8 cellular contexts compared by ENCODE assay signal in the genomic region with DNA sequence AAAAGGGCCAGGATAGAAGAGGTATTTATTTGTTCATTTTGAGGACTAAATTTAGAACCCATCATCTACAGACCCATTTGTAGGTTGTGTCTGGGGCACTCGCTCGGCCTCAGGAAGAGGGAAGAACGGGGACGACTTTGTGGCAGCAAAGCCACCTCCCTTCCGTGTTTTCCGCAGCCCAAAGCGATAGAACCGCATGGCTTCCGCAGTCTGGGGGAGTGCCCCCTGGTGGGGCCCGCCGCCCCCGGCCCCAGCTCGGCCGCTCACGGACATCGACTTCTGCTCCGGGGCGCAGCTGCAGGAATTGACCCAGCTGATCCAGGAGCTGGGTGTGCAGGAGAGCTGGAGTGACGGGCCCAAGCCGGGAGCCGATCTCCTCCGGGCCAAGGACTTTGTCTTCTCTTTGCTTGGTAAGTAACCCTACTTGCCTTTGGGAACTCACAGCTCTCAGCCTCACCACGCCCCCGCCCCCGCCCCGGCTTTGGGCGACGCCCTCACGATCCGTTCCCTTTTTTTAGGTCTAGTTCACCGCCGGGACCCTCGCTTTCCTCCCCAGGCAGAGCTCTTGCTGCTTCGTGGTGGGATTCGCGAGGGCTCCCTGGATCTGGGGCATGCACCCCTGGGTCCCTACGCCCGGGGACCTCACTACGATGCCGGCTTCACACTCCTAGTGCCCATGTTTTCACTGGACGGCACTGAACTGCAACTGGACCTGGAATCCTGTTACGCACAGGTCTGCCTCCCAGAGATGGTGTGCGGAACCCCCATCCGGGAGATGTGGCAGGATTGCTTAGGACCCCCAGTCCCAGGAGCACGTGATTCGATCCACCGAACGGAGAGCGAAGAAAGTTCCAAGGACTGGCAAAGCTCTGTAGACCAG. TPM values are rescaled to one million over a fixed set of nuclear protein-coding genes. Genes with fewer than 3 reads are reported as not detected.
DNase-seq lines count a peak whose midpoint lies in the region; ATAC-seq and TF ChIP-seq lines count a peak whose summit lies in the region.

No MANE protein-coding gene starts in this region.

- H3K4me1 Mint-ChIP-seq in stimulated activated naive CD8-positive, alpha-beta T cell treated with anti-CD3 and anti-CD28 coated beads, Interleukin-15, Interleukin-2, amounts not matched to agents 100 ng/mL and 50 ng/mL, for 24 hours (ENCODE audit: low read depth), result peaks cover 49% of the 10 kb centered on the region

- H3K4me3 Mint-ChIP-seq in stimulated activated naive CD8-positive, alpha-beta T cell treated with anti-CD3 and anti-CD28 coated beads, Interleukin-15, Interleukin-2, amounts not matched to agents 100 ng/mL and 50 ng/mL, for 24 hours, result peak overlapping the region; percentile 92

- H3K27ac Mint-ChIP-seq in stimulated activated naive CD8-positive, alpha-beta T cell treated with anti-CD3 and anti-CD28 coated beads, Interleukin-15, Interleukin-2, amounts not matched to agents 100 ng/mL and 50 ng/mL, for 24 hours, result peak overlapping the region; percentile 95

- H3K9me3 ChIP-seq in mesodermal cell (ENCODE audit: control insufficient read depth, low read length), result no peaks in the 10 kb centered on the region

- H3K27me3 Mint-ChIP-seq in stimulated activated naive CD8-positive, alpha-beta T cell treated with anti-CD3 and anti-CD28 coated beads, Interleukin-15, Interleukin-2, amounts not matched to agents 100 ng/mL and 50 ng/mL, for 24 hours, result peaks cover 17% of the 10 kb centered on the region

- peak; percentile 78 for DNase-seq in CD1c-positive myeloid dendritic cell (ENCODE audit: extremely low spot score)
- no peak for DNase-seq in LNCaP clone FGC (ENCODE audit: low read depth)
- peak; percentile 23 for DNase-seq in activated CD4-positive, CD25-positive, alpha-beta regulatory T cell treated with anti-CD3 and anti-CD28 coated beads, Interleukin-2, amount 50 U/mL, for 16 hours (ENCODE audit: low read depth, low spot score)
- peak; percentile 51 for DNase-seq in dermis blood vessel endothelial cell
- DNase-seq in NCI-H2227 (lab: John Stamatoyannopoulos, UW; ENCODE audit: unreplicated experiment), result no peak

- 8% methylated on average over 45 to 49 of the region's 49 CpGs for WGBS in mesodermal cell (ENCODE audit: insufficient coverage in 2 of 2), 2 experiments

- peak overlapping the region; percentile 60 for H3K4me3 ChIP-seq in LNCaP clone FGC (ENCODE audit: low read depth, low read length)
- H3K4me3 ChIP-seq in mesodermal cell (ENCODE audit: extremely low read depth, insufficient read depth, low read length, poor library complexity, severe bottlenecking), result peak overlapping the region; percentile 52

- no peaks in the 10 kb centered on the region for H3K9me3 Mint-ChIP-seq in stimulated activated naive CD8-positive, alpha-beta T cell treated with anti-CD3 and anti-CD28 coated beads, Interleukin-15, Interleukin-2, amounts not matched to agents 100 ng/mL and 50 ng/mL, for 24 hours

- TF ChIP-seq CTCF in LNCaP clone FGC (IDR thresholded peaks at IDR 0.05; ENCODE audit: control insufficient read depth, extremely low read depth, insufficient read depth), result no peak

- H3K36me3 Mint-ChIP-seq in stimulated activated naive CD8-positive, alpha-beta T cell treated with anti-CD3 and anti-CD28 coated beads, Interleukin-15, Interleukin-2, amounts not matched to agents 100 ng/mL and 50 ng/mL, for 24 hours (ENCODE audit: low read depth), result peaks cover 4% of the 10 kb centered on the region

- ATAC-seq in GM21381 (IDR thresholded peaks at IDR 0.05; ENCODE audit: unreplicated experiment), result peak; percentile 21

- peaks cover 10% of the 10 kb centered on the region for H3K4me1 ChIP-seq in mesodermal cell (ENCODE audit: control insufficient read depth, insufficient read depth, low read length, poor library complexity, severe bottlenecking)

- no peaks in the 10 kb centered on the region for H3K36me3 ChIP-seq in mesodermal cell (ENCODE audit: control insufficient read depth, insufficient read depth, low read length)

- H3K27ac ChIP-seq in mesodermal cell (ENCODE audit: low read depth, low read length, severe bottlenecking), result peak overlapping the region; percentile 36

RNA-seq across cellular contexts. Expression of gene TMEM102, which starts 0.7 kb away (rescaled TPM):
- total RNA-seq in dermis blood vessel endothelial cell, result 11.3 and 12.9 TPM in 2 replicates
- polyA plus RNA-seq in mesodermal cell (2013, experiment 1 of 2), result 5.5 TPM
- polyA plus RNA-seq in mesodermal cell (2013, experiment 2 of 2), result 4.6 TPM

RNA-seq across cellular contexts. Expression of gene FGF11, which starts 3.4 kb away (rescaled TPM):
- 0.28 and 0.51 TPM in 2 replicates for total RNA-seq in dermis blood vessel endothelial cell
- 10.0 TPM for polyA plus RNA-seq in mesodermal cell (2013, experiment 1 of 2)
- 6.1 TPM for polyA plus RNA-seq in mesodermal cell (2013, experiment 2 of 2)

RNA-seq across cellular contexts. Expression of gene SPEM3, which starts 7.3 kb away (rescaled TPM):
- not detected in 2 replicates for total RNA-seq in dermis blood vessel endothelial cell
- polyA plus RNA-seq in mesodermal cell (2013, experiment 1 of 2), result not detected
- not detected for polyA plus RNA-seq in mesodermal cell (2013, experiment 2 of 2)

RNA-seq across cellular contexts. Expression of gene CHRNB1, which starts 8.9 kb away (rescaled TPM):
- total RNA-seq in dermis blood vessel endothelial cell, result 4.6 and 5.8 TPM in 2 replicates
- polyA plus RNA-seq in mesodermal cell (2013, experiment 1 of 2), result 10.3 TPM
- polyA plus RNA-seq in mesodermal cell (2013, experiment 2 of 2), result 9.7 TPM

RNA-seq across cellular contexts. Expression of gene SPEM2, which starts 10.5 kb away (rescaled TPM):
- not detected in 2 replicates for total RNA-seq in dermis blood vessel endothelial cell
- polyA plus RNA-seq in mesodermal cell (2013, experiment 1 of 2), result not detected
- not detected for polyA plus RNA-seq in mesodermal cell (2013, experiment 2 of 2)

Comparison
In these comparisons a context has a peak if more than half of its experiments do, and no peak if none do; other contexts are left out.
1. DNase-seq: peak in CD1c-positive myeloid dendritic cell (single experiment), activated CD4-positive, CD25-positive, alpha-beta regulatory T cell treated with anti-CD3 and anti-CD28 coated beads, Interleukin-2, amount 50 U/mL, for 16 hours (single experiment) and dermis blood vessel endothelial cell (single experiment); none in LNCaP clone FGC (single experiment) and NCI-H2227 (single experiment).